In genomic region chr12:6937481-6938352, GRCh38 we compare ENCODE assay signal across 1 cellular context.
TF ChIP-seq lines count a peak whose summit lies in the region.

No MANE protein-coding gene starts in this region.

TF ChIP-seq in HepG2, 621 proteins besides CTCF, POLR2A, EP300 and RAD21 (continued from another document and continues in another):
- TF ChIP-seq TFDP1 (CRISPR knock-in tag; IDR thresholded peaks at IDR 0.05; ENCODE audit: borderline replicate concordance) (peak; percentile 93), TRIM24 (CRISPR knock-in tag; IDR thresholded peaks at IDR 0.05) (no peak), ZNF607 (CRISPR knock-in tag; IDR thresholded peaks at IDR 0.05; ENCODE audit: borderline replicate concordance) (peak; percentile 85), SMAD9 (CRISPR knock-in tag; IDR thresholded peaks at IDR 0.05) (0 out of 2 replicates have a peak, but pooled peaks have one; percentile 34), ZNF530 (CRISPR knock-in tag; IDR thresholded peaks at IDR 0.05; ENCODE audit: low read depth) (no peak), CCDC6 (CRISPR knock-in tag; IDR thresholded peaks at IDR 0.05) (peak; percentile 94; the same call in 1 of the 2 replicates), THYN1 (CRISPR knock-in tag; IDR thresholded peaks at IDR 0.05; ENCODE audit: borderline replicate concordance, low read depth) (0 out of 2 replicates have a peak, but pooled peaks have one; percentile 47), KLF9 (CRISPR knock-in tag; IDR thresholded peaks at IDR 0.05; ENCODE audit: low read depth) (0 out of 2 replicates have a peak, but pooled peaks have one; percentile 77), SALL2 (CRISPR knock-in tag; IDR thresholded peaks at IDR 0.05) (peak; percentile 80), ZNF761 (CRISPR knock-in tag; conservative IDR thresholded peaks at IDR 0.05) (0 out of 2 replicates have a peak, but pooled peaks have one; percentile 30), FOXA3 (CRISPR knock-in tag; IDR thresholded peaks at IDR 0.05) (peak; percentile 76), ATRX (CRISPR knock-in tag; IDR thresholded peaks at IDR 0.05; ENCODE audit: borderline replicate concordance) (no peak), ZNF878 (CRISPR knock-in tag; IDR thresholded peaks at IDR 0.05) (no peak), ZNF562 (CRISPR knock-in tag; IDR thresholded peaks at IDR 0.05; ENCODE audit: borderline replicate concordance) (no peak), ZNF775 (CRISPR knock-in tag; IDR thresholded peaks at IDR 0.05; ENCODE audit: borderline replicate concordance) (no peak), ZFP36L2 (CRISPR knock-in tag; IDR thresholded peaks at IDR 0.05) (no peak), ARID4A (CRISPR knock-in tag; IDR thresholded peaks at IDR 0.05; ENCODE audit: borderline replicate concordance) (peak; percentile 90), ZNF501 (CRISPR knock-in tag; IDR thresholded peaks at IDR 0.05) (peak; percentile 75; the same call in 1 of the 2 replicates), JDP2 (CRISPR knock-in tag; IDR thresholded peaks at IDR 0.05; ENCODE audit: borderline replicate concordance) (no peak), ARHGAP35 (CRISPR knock-in tag; IDR thresholded peaks at IDR 0.05; ENCODE audit: borderline replicate concordance) (peak; percentile 78; the same call in 1 of the 2 replicates), ARID2 (CRISPR knock-in tag; IDR thresholded peaks at IDR 0.05; ENCODE audit: borderline replicate concordance) (peak; percentile 93; the same call in 1 of the 2 replicates), HNRNPLL (IDR thresholded peaks at IDR 0.05; ENCODE audit: low read depth, low read length, poor library complexity, severe bottlenecking) (peak; percentile 99), MIER2 (CRISPR knock-in tag; IDR thresholded peaks at IDR 0.05) (peak; percentile 9; the same call in 1 of the 2 replicates), ZC3H4 (CRISPR knock-in tag; IDR thresholded peaks at IDR 0.05; ENCODE audit: borderline replicate concordance) (no peak), ZNF547 (CRISPR knock-in tag; IDR thresholded peaks at IDR 0.05) (peak; percentile 88), HDAC1 (CRISPR knock-in tag; IDR thresholded peaks at IDR 0.05) (peak; percentile 88), KLF11 (CRISPR knock-in tag; IDR thresholded peaks at IDR 0.05) (0 out of 2 replicates have a peak, but pooled peaks have one; percentile 38), ZNF563 (CRISPR knock-in tag; IDR thresholded peaks at IDR 0.05) (peak; percentile 86), MED8 (CRISPR knock-in tag; IDR thresholded peaks at IDR 0.05; ENCODE audit: insufficient replicate concordance) (no peak), ZNF329 (CRISPR knock-in tag; IDR thresholded peaks at IDR 0.05; ENCODE audit: low read depth) (peak; percentile 1; the same call in 1 of the 2 replicates), ZNF225 (CRISPR knock-in tag; IDR thresholded peaks at IDR 0.05) (peak; percentile 33; the same call in 1 of the 2 replicates), NFYB (CRISPR knock-in tag; IDR thresholded peaks at IDR 0.05) (peak; percentile 48; the same call in 1 of the 2 replicates), RBM39 (IDR thresholded peaks at IDR 0.05; ENCODE audit: low read depth, low read length, poor library complexity, severe bottlenecking) (peak; percentile 95), HCFC1 (IDR thresholded peaks at IDR 0.05; ENCODE audit: low read depth, low read length) (peak; percentile 60), GATAD1 (CRISPR knock-in tag; IDR thresholded peaks at IDR 0.05) (peak; percentile 97), PRPF4 (IDR thresholded peaks at IDR 0.05; ENCODE audit: low read depth, low read length, poor library complexity, severe bottlenecking) (no peak), ZNF724P (CRISPR knock-in tag; IDR thresholded peaks at IDR 0.05; ENCODE audit: borderline replicate concordance) (peak; percentile 79), CREBL2 (CRISPR knock-in tag; IDR thresholded peaks at IDR 0.05; ENCODE audit: borderline replicate concordance) (peak; percentile 72; the same call in 1 of the 2 replicates), MBD4 (IDR thresholded peaks at IDR 0.05; ENCODE audit: borderline replicate concordance, low read length) (no peak), ESRRA (CRISPR knock-in tag; IDR thresholded peaks at IDR 0.05; ENCODE audit: low read depth) (no peak; the same call in 1 of the 2 replicates), ZNF431 (CRISPR knock-in tag; IDR thresholded peaks at IDR 0.05; ENCODE audit: borderline replicate concordance, low read depth) (no peak), MED13 (CRISPR knock-in tag; IDR thresholded peaks at IDR 0.05) (no peak; the same call in 1 of the 2 replicates), DMAP1 (CRISPR knock-in tag; IDR thresholded peaks at IDR 0.05) (peak; percentile 78), HNRNPUL1 (IDR thresholded peaks at IDR 0.05; ENCODE audit: low read depth, low read length) (0 out of 2 replicates have a peak, but pooled peaks have one; percentile 22), ZNF788 (CRISPR knock-in tag; IDR thresholded peaks at IDR 0.05; ENCODE audit: borderline replicate concordance) (peak; percentile 95; the same call in 1 of the 2 replicates), ZNF776 (CRISPR knock-in tag; IDR thresholded peaks at IDR 0.05) (peak; percentile 92)
- TF ChIP-seq, protein P1, sequence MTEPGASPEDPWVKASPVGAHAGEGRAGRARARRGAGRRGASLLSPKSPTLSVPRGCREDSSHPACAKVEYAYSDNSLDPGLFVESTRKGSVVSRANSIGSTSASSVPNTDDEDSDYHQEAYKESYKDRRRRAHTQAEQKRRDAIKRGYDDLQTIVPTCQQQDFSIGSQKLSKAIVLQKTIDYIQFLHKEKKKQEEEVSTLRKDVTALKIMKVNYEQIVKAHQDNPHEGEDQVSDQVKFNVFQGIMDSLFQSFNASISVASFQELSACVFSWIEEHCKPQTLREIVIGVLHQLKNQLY (CRISPR knock-in tag; IDR thresholded peaks at IDR 0.05): peak; percentile 31; the same call in 1 of the 2 replicates
- TF ChIP-seq, protein P2, sequence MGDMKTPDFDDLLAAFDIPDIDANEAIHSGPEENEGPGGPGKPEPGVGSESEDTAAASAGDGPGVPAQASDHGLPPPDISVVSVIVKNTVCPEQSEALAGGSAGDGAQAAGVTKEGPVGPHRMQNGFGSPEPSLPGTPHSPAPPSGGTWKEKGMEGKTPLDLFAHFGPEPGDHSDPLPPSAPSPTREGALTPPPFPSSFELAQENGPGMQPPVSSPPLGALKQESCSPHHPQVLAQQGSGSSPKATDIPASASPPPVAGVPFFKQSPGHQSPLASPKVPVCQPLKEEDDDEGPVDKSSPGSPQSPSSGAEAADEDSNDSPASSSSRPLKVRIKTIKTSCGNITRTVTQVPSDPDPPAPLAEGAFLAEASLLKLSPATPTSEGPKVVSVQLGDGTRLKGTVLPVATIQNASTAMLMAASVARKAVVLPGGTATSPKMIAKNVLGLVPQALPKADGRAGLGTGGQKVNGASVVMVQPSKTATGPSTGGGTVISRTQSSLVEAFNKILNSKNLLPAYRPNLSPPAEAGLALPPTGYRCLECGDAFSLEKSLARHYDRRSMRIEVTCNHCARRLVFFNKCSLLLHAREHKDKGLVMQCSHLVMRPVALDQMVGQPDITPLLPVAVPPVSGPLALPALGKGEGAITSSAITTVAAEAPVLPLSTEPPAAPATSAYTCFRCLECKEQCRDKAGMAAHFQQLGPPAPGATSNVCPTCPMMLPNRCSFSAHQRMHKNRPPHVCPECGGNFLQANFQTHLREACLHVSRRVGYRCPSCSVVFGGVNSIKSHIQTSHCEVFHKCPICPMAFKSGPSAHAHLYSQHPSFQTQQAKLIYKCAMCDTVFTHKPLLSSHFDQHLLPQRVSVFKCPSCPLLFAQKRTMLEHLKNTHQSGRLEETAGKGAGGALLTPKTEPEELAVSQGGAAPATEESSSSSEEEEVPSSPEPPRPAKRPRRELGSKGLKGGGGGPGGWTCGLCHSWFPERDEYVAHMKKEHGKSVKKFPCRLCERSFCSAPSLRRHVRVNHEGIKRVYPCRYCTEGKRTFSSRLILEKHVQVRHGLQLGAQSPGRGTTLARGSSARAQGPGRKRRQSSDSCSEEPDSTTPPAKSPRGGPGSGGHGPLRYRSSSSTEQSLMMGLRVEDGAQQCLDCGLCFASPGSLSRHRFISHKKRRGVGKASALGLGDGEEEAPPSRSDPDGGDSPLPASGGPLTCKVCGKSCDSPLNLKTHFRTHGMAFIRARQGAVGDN (CRISPR knock-in tag; IDR thresholded peaks at IDR 0.05): peak; percentile 96
- TF ChIP-seq, protein P3, sequence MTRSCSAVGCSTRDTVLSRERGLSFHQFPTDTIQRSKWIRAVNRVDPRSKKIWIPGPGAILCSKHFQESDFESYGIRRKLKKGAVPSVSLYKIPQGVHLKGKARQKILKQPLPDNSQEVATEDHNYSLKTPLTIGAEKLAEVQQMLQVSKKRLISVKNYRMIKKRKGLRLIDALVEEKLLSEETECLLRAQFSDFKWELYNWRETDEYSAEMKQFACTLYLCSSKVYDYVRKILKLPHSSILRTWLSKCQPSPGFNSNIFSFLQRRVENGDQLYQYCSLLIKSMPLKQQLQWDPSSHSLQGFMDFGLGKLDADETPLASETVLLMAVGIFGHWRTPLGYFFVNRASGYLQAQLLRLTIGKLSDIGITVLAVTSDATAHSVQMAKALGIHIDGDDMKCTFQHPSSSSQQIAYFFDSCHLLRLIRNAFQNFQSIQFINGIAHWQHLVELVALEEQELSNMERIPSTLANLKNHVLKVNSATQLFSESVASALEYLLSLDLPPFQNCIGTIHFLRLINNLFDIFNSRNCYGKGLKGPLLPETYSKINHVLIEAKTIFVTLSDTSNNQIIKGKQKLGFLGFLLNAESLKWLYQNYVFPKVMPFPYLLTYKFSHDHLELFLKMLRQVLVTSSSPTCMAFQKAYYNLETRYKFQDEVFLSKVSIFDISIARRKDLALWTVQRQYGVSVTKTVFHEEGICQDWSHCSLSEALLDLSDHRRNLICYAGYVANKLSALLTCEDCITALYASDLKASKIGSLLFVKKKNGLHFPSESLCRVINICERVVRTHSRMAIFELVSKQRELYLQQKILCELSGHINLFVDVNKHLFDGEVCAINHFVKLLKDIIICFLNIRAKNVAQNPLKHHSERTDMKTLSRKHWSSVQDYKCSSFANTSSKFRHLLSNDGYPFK (CRISPR knock-in tag; IDR thresholded peaks at IDR 0.05; ENCODE audit: borderline replicate concordance): peak; percentile 92; the same call in 1 of the 2 replicates
- TF ChIP-seq, protein P4, sequence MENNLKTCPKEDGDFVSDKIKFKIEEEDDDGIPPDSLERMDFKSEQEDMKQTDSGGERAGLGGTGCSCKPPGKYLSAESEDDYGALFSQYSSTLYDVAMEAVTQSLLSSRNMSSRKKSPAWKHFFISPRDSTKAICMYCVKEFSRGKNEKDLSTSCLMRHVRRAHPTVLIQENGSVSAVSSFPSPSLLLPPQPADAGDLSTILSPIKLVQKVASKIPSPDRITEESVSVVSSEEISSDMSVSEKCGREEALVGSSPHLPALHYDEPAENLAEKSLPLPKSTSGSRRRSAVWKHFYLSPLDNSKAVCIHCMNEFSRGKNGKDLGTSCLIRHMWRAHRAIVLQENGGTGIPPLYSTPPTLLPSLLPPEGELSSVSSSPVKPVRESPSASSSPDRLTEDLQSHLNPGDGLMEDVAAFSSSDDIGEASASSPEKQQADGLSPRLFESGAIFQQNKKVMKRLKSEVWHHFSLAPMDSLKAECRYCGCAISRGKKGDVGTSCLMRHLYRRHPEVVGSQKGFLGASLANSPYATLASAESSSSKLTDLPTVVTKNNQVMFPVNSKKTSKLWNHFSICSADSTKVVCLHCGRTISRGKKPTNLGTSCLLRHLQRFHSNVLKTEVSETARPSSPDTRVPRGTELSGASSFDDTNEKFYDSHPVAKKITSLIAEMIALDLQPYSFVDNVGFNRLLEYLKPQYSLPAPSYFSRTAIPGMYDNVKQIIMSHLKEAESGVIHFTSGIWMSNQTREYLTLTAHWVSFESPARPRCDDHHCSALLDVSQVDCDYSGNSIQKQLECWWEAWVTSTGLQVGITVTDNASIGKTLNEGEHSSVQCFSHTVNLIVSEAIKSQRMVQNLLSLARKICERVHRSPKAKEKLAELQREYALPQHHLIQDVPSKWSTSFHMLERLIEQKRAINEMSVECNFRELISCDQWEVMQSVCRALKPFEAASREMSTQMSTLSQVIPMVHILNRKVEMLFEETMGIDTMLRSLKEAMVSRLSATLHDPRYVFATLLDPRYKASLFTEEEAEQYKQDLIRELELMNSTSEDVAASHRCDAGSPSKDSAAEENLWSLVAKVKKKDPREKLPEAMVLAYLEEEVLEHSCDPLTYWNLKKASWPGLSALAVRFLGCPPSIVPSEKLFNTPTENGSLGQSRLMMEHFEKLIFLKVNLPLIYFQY (CRISPR knock-in tag; IDR thresholded peaks at IDR 0.05; ENCODE audit: borderline replicate concordance): peak; percentile 73; the same call in 1 of the 2 replicates
